Comparison of ENCODE assay signal across 1 cellular context in genomic region chr10:49569031-49569765, GRCh38.
A peak's percentile ranks its signal among the peaks of the same experiment; 100 is the strongest.
TF ChIP-seq lines count a peak whose summit lies in the region.

No MANE protein-coding gene starts in this region.

TF ChIP-seq in HepG2, 621 proteins besides CTCF, POLR2A, EP300 and RAD21:
- TF ChIP-seq CREB1 (IDR thresholded peaks at IDR 0.05), result 0 out of 2 replicates have a peak, but pooled peaks have one; percentile 4
- TF ChIP-seq CREB1 (CRISPR knock-in tag; IDR thresholded peaks at IDR 0.05), result no peak
- TF ChIP-seq PAX8 (CRISPR knock-in tag; IDR thresholded peaks at IDR 0.05; ENCODE audit: borderline replicate concordance), result no peak
TF ChIP-seq in HepG2: peak in this region for 1.
